Comparison of ENCODE assay signal across 8 cellular contexts in genomic region chr13:25286969-25287961, GRCh38. TPM values are rescaled to one million over a fixed set of nuclear protein-coding genes. Genes with fewer than 3 reads are reported as not detected.
DNase-seq lines count a peak whose midpoint lies in the region; ATAC-seq and TF ChIP-seq lines count a peak whose summit lies in the region.

TSS of gene MTMR6 (minus strand) at chr13:25287488. CDS start at chr13:25287247, 241 bp downstream.

- no peaks in the 10 kb centered on the region for H3K9me2 ChIP-seq in GM23248 (ENCODE audit: insufficient read depth)

- in situ Hi-C loops in GM23248 (cut with MboI): no loop called here

- no peaks in the 10 kb centered on the region for H3K27me3 ChIP-seq in GM23248 (replicated peaks; ENCODE audit: insufficient read depth)

- no peaks in the 10 kb centered on the region for H4K20me1 ChIP-seq in GM23248 (ENCODE audit: insufficient read depth)

- peaks cover 22% of the 10 kb centered on the region for H3K36me3 Mint-ChIP-seq in activated T-helper 2 cell treated with anti-CD3 and anti-CD28 coated beads, Interferon-gamma antibody, Interleukin-2, Interleukin-4, amounts not matched to agents 10 μg/mL and 5 μg/mL and 100 μg/mL, durations not matched to agents 14 hours and 24 hours and 36 hours (ENCODE audit: low read depth)
- H3K36me3 Mint-ChIP-seq in natural killer cell treated with Interleukin-12 subunit alpha and Interleukin-12 subunit beta and Interleukin-15 and Interleukin-18, amount 100 ng/mL, for 72 hours: peaks cover 6% of the 10 kb centered on the region
- peaks cover 4% of the 10 kb centered on the region for H3K36me3 Mint-ChIP-seq in stimulated activated naive CD8-positive, alpha-beta T cell treated with anti-CD3 and anti-CD28 coated beads, Interleukin-15, Interleukin-2, amounts not matched to agents 100 ng/mL and 50 ng/mL, for 24 hours (ENCODE audit: low read depth)

- H3K27me3 Mint-ChIP-seq in activated T-helper 2 cell treated with anti-CD3 and anti-CD28 coated beads, Interferon-gamma antibody, Interleukin-2, Interleukin-4, amounts not matched to agents 10 μg/mL and 5 μg/mL and 100 μg/mL, durations not matched to agents 14 hours and 24 hours and 36 hours (ENCODE audit: low read depth): peaks cover 17% of the 10 kb centered on the region
- peaks cover 20 to 31% of the 10 kb centered on the region in 2 donors for H3K27me3 Mint-ChIP-seq in natural killer cell treated with Interleukin-12 subunit alpha and Interleukin-12 subunit beta and Interleukin-15 and Interleukin-18, amount 100 ng/mL, for 72 hours
- peaks cover 17% of the 10 kb centered on the region for H3K27me3 Mint-ChIP-seq in stimulated activated naive CD8-positive, alpha-beta T cell treated with anti-CD3 and anti-CD28 coated beads, Interleukin-15, Interleukin-2, amounts not matched to agents 100 ng/mL and 50 ng/mL, for 24 hours

- TF ChIP-seq CTCF in RWPE1 (conservative IDR thresholded peaks at IDR 0.05; ENCODE audit: low read depth) (peak; percentile 97), fibroblast of mammary gland (conservative IDR thresholded peaks at IDR 0.05; ENCODE audit: control insufficient read depth, insufficient read depth, low read depth, low read length) (peak; percentile 76)

- H3K9ac ChIP-seq in GM23248: peak within 1 kb of the TSS; percentile 92

- intact Hi-C loops in activated T-helper 2 cell treated with anti-CD3 and anti-CD28 coated beads, Interferon-gamma antibody, Interleukin-2, Interleukin-4, amounts not matched to agents 10 μg/mL and 5 μg/mL and 100 μg/mL, durations not matched to agents 14 hours and 24 hours and 36 hours (cut with micrococcal nuclease): loop anchor here (1.0 to 2.0 kb wide), 4 partner anchors 11 to 54 kb away; partner anchors contain the start of gene NUP58

- H3K79me2 ChIP-seq in GM23248 (ENCODE audit: insufficient read depth): peaks cover 50% of the 10 kb centered on the region

- 1 to 2% methylated on average over 61 of the region's 65 CpGs for WGBS in GM23248 (ENCODE audit: low coverage in 1 of 2, low lambda C conversion rate in 2 of 2, missing lambda C conversion rate in 2 of 2), 2 experiments

- peak; percentile 95 for ATAC-seq in natural killer cell treated with Interleukin-12 subunit alpha and Interleukin-12 subunit beta and Interleukin-15 and Interleukin-18, amount 100 ng/mL, for 72 hours

- peaks cover 29% of the 10 kb centered on the region for H3K4me1 ChIP-seq in GM23248 (ENCODE audit: insufficient read depth)

- peak within 1 kb of the TSS; percentile 82 for H3K27ac ChIP-seq in GM23248
- peak within 1 kb of the TSS; percentile 89 for H3K27ac ChIP-seq in RWPE1

- H3K27ac Mint-ChIP-seq in activated T-helper 2 cell treated with anti-CD3 and anti-CD28 coated beads, Interferon-gamma antibody, Interleukin-2, Interleukin-4, amounts not matched to agents 10 μg/mL and 5 μg/mL and 100 μg/mL, durations not matched to agents 14 hours and 24 hours and 36 hours: peak within 1 kb of the TSS; percentile 95
- peak within 1 kb of the TSS; percentile 92 to 97 for H3K27ac Mint-ChIP-seq in natural killer cell treated with Interleukin-12 subunit alpha and Interleukin-12 subunit beta and Interleukin-15 and Interleukin-18, amount 100 ng/mL, for 72 hours
- peak within 1 kb of the TSS; percentile 91 for H3K27ac Mint-ChIP-seq in stimulated activated naive CD8-positive, alpha-beta T cell treated with anti-CD3 and anti-CD28 coated beads, Interleukin-15, Interleukin-2, amounts not matched to agents 100 ng/mL and 50 ng/mL, for 24 hours

- H3K9me3 ChIP-seq in GM23248 (ENCODE audit: low read depth): no peaks in the 10 kb centered on the region

- peak within 1 kb of the TSS; percentile 92 for H3K4me3 Mint-ChIP-seq in activated T-helper 2 cell treated with anti-CD3 and anti-CD28 coated beads, Interferon-gamma antibody, Interleukin-2, Interleukin-4, amounts not matched to agents 10 μg/mL and 5 μg/mL and 100 μg/mL, durations not matched to agents 14 hours and 24 hours and 36 hours (ENCODE audit: low read depth)
- H3K4me3 Mint-ChIP-seq in natural killer cell treated with Interleukin-12 subunit alpha and Interleukin-12 subunit beta and Interleukin-15 and Interleukin-18, amount 100 ng/mL, for 72 hours: peak within 1 kb of the TSS; percentile 93
- H3K4me3 Mint-ChIP-seq in stimulated activated naive CD8-positive, alpha-beta T cell treated with anti-CD3 and anti-CD28 coated beads, Interleukin-15, Interleukin-2, amounts not matched to agents 100 ng/mL and 50 ng/mL, for 24 hours: peak within 1 kb of the TSS; percentile 90

- CTCF ChIA-PET in RWPE1 (lab: Yijun Ruan, JAX): interaction anchor here (0.5 to 1.7 kb wide), 9 partner anchors 10 to 357 kb away, joined by 3 to 5 read pairs (median 3); no protein-coding TSS in a partner anchor

- peaks cover 18% of the 10 kb centered on the region for H3F3A ChIP-seq in GM23248 (ENCODE audit: insufficient read depth)

- peak within 1 kb of the TSS; percentile 92 for H2AFZ ChIP-seq in GM23248

- no peaks in the 10 kb centered on the region for H3K36me3 ChIP-seq in GM23248 (ENCODE audit: low read depth)

- peak within 1 kb of the TSS; percentile 87 for H3K4me3 ChIP-seq in GM23248
- H3K4me3 ChIP-seq in fibroblast of mammary gland (ENCODE audit: control insufficient read depth, low read depth, low read length): peak within 1 kb of the TSS; percentile 95

- peak within 1 kb of the TSS; percentile 92 for H3K4me2 ChIP-seq in GM23248 (ENCODE audit: unreplicated experiment)

- H3K4me1 Mint-ChIP-seq in activated T-helper 2 cell treated with anti-CD3 and anti-CD28 coated beads, Interferon-gamma antibody, Interleukin-2, Interleukin-4, amounts not matched to agents 10 μg/mL and 5 μg/mL and 100 μg/mL, durations not matched to agents 14 hours and 24 hours and 36 hours (ENCODE audit: low read depth): peaks cover 30% of the 10 kb centered on the region
- peaks cover 31 to 43% of the 10 kb centered on the region in 2 donors for H3K4me1 Mint-ChIP-seq in natural killer cell treated with Interleukin-12 subunit alpha and Interleukin-12 subunit beta and Interleukin-15 and Interleukin-18, amount 100 ng/mL, for 72 hours (ENCODE audit: low read depth in 2 of 2)
- peaks cover 41% of the 10 kb centered on the region for H3K4me1 Mint-ChIP-seq in stimulated activated naive CD8-positive, alpha-beta T cell treated with anti-CD3 and anti-CD28 coated beads, Interleukin-15, Interleukin-2, amounts not matched to agents 100 ng/mL and 50 ng/mL, for 24 hours (ENCODE audit: low read depth)

- DNase-seq in EL (peak; percentile 83), GM23248 (peak; percentile 87), LHCN-M2 (ENCODE audit: low read depth) (peak; percentile 89), RWPE1 (ENCODE audit: low spot score) (peak; percentile 84), fibroblast of mammary gland (ENCODE audit: low read depth) (peak; percentile 78)
- peak; percentile 92 for DNase-seq in activated T-helper 2 cell treated with anti-CD3 and anti-CD28 coated beads, Interferon-gamma antibody, Interleukin-2, Interleukin-4, amounts not matched to agents 10 μg/mL and 5 μg/mL and 100 μg/mL, durations not matched to agents 14 hours and 24 hours and 36 hours (ENCODE audit: low spot score)
- peak; percentile 93 for DNase-seq in natural killer cell treated with Interleukin-12 subunit alpha and Interleukin-12 subunit beta and Interleukin-15 and Interleukin-18, amount 100 ng/mL, for 72 hours (ENCODE audit: low spot score)

- no peaks in the 10 kb centered on the region for H3K9me3 Mint-ChIP-seq in activated T-helper 2 cell treated with anti-CD3 and anti-CD28 coated beads, Interferon-gamma antibody, Interleukin-2, Interleukin-4, amounts not matched to agents 10 μg/mL and 5 μg/mL and 100 μg/mL, durations not matched to agents 14 hours and 24 hours and 36 hours
- no peaks in the 10 kb centered on the region for H3K9me3 Mint-ChIP-seq in natural killer cell treated with Interleukin-12 subunit alpha and Interleukin-12 subunit beta and Interleukin-15 and Interleukin-18, amount 100 ng/mL, for 72 hours
- no peaks in the 10 kb centered on the region for H3K9me3 Mint-ChIP-seq in stimulated activated naive CD8-positive, alpha-beta T cell treated with anti-CD3 and anti-CD28 coated beads, Interleukin-15, Interleukin-2, amounts not matched to agents 100 ng/mL and 50 ng/mL, for 24 hours

- POLR2A ChIA-PET in RWPE1 (lab: Yijun Ruan, JAX; ENCODE audit: low non-redundant PET): no interaction called here

RNA-seq across cellular contexts. Expression of gene MTMR6, which starts in this region (rescaled TPM):
- 37.2 and 40.8 TPM in 2 replicates for total RNA-seq in GM23248 (2014; rRNA removed; shearing (Covaris generic))
- 25.5 and 26.1 TPM in 2 replicates for polyA plus RNA-seq in GM23248 (2016; fragmentation: Nextera tagmentation; extraction: Ambion mirVana)
- 34.0 and 34.8 TPM in 2 replicates for total RNA-seq in LHCN-M2 (2014; rRNA removed)
- polyA plus RNA-seq in LHCN-M2 (2012): 6.5 TPM
- total RNA-seq in activated T-helper 2 cell treated with anti-CD3 and anti-CD28 coated beads, Interferon-gamma antibody, Interleukin-2, Interleukin-4, amounts not matched to agents 10 μg/mL and 5 μg/mL and 100 μg/mL, durations not matched to agents 14 hours and 24 hours and 36 hours: 16.3 and 16.5 TPM in 2 replicates
- 10 to 100 TPM; 20.5 to 31.1 TPM for total RNA-seq in natural killer cell treated with Interleukin-12 subunit alpha and Interleukin-12 subunit beta and Interleukin-15 and Interleukin-18, amount 100 ng/mL, for 72 hours

Comparison
In these comparisons a context has a peak if more than half of its experiments do, and no peak if none do; other contexts are left out.
1. Peak in every context shown above with its lines: DNase-seq, ATAC-seq, H3K4me3 ChIP-seq and H3K27ac ChIP-seq.